In the genomic region with DNA sequence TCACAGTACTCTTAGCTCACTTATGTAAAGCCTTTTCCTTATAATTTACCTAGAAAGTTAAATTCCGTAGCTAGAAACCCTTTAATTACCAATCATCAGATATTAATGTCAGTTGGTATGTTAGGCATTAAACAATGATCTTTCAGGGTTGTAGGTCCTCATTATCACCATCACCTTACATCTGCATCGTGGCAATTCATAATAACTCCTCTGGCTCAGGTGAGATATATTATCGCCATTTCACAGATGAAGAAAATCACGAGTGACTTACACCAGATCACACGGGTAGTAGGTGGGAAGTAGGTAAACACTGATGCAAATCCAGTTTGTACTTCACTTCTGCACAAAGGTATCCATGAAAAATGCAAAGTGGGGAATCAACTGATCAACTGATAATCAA, we compare ENCODE assay signal across 8 cellular contexts. TPM values are rescaled to one million over a fixed set of nuclear protein-coding genes. Genes with fewer than 3 reads are reported as not detected.
A peak's percentile ranks its signal among the peaks of the same experiment; 100 is the strongest.
DNase-seq lines count a peak whose midpoint lies in the region; ATAC-seq, FAIRE-seq and TF ChIP-seq lines count a peak whose summit lies in the region.

No MANE protein-coding gene starts in this region.

- WGBS in HepG2 (ENCODE audit: low lambda C conversion rate), result 1% methylated on average over 5 of the region's 5 CpGs

- H3K4me1 ChIP-seq in HepG2 (ENCODE audit: insufficient read depth, low read length) (peaks cover 27% of the 10 kb centered on the region), upper lobe of right lung (peaks cover 18% of the 10 kb centered on the region)

- intact Hi-C loops in HepG2 (cut with micrococcal nuclease; ENCODE audit: unreplicated experiment), result loop anchor here (5.0 kb wide), 1 partner anchor 50 kb away; a partner anchor contains a TSS
- intact Hi-C loops in upper lobe of right lung (cut with DNase I), result no loop called here

- H4K20me1 ChIP-seq in HepG2 (ENCODE audit: insufficient read depth, low read length), result no peaks in the 10 kb centered on the region; the same call in 1 of the 2 replicates

- TF ChIP-seq EP300 in HepG2 (IDR thresholded peaks at IDR 0.05; ENCODE audit: low read depth in 2 of 2, low read length in 2 of 2), result no peak
- TF ChIP-seq EP300 in HepG2 (CRISPR knock-in tag; IDR thresholded peaks at IDR 0.05; ENCODE audit: borderline replicate concordance), result no peak

- H2AFZ ChIP-seq in HepG2 (ENCODE audit: low read length), result no peak overlapping the region

- POLR2A ChIA-PET in HepG2 (lab: Yijun Ruan, JAX), result interaction anchor here (0.6 to 3.0 kb wide), 7 partner anchors 11 to 747 kb away, joined by 3 to 19 read pairs (median 4); a partner anchor contains a TSS

- H3K27me3 ChIP-seq in HepG2 (ENCODE audit: control insufficient read depth in 1 of 2, insufficient read depth in 2 of 2, low read length in 2 of 2), result no peaks in the 10 kb centered on the region; a peak in 1 of 5 replicates
- no peaks in the 10 kb centered on the region for H3K27me3 ChIP-seq in upper lobe of right lung

- TF ChIP-seq CTCF in C4-2B (conservative IDR thresholded peaks at IDR 0.05) (no peak), HFFc6 (IDR thresholded peaks at IDR 0.05) (no peak), HepG2 (CRISPR knock-in tag; IDR thresholded peaks at IDR 0.05) (no peak), upper lobe of right lung (IDR thresholded peaks at IDR 0.05) (no peak)

- H3K9me3 Mint-ChIP-seq in HFFc6, result no peaks in the 10 kb centered on the region
- H3K9me3 Mint-ChIP-seq in activated naive CD8-positive, alpha-beta T cell treated with anti-CD3 and anti-CD28 coated beads, Interleukin-2, amount 50 U/mL, for 24 hours, result no peaks in the 10 kb centered on the region

- peak overlapping the region; percentile 96 for H3K4me3 Mint-ChIP-seq in HFFc6
- peak overlapping the region; percentile 96 for H3K4me3 Mint-ChIP-seq in activated naive CD8-positive, alpha-beta T cell treated with anti-CD3 and anti-CD28 coated beads, Interleukin-2, amount 50 U/mL, for 24 hours

- peak overlapping the region; percentile 88 for H3K4me2 ChIP-seq in HepG2 (ENCODE audit: low read depth, low read length)

- no peaks in the 10 kb centered on the region; the same call in 1 of the 2 replicates for H3K27me3 Mint-ChIP-seq in HFFc6 (ENCODE audit: insufficient read depth)
- peaks cover 2% of the 10 kb centered on the region for H3K27me3 Mint-ChIP-seq in activated naive CD8-positive, alpha-beta T cell treated with anti-CD3 and anti-CD28 coated beads, Interleukin-2, amount 50 U/mL, for 24 hours

- CTCF ChIA-PET in HepG2 (lab: Yijun Ruan, JAX; ENCODE audit: low intra/inter-chr PET ratio, low total read pairs), result no interaction called here

- H3K36me3 ChIP-seq in HepG2 (replicated peaks in 1 of 2; ENCODE audit: control insufficient read depth in 1 of 2, insufficient read depth in 2 of 2, low read length in 2 of 2) (peaks cover 2 to 7% of the 10 kb centered on the region in 2 experiments; a peak in 2 of 5 replicates), upper lobe of right lung (peaks cover 20% of the 10 kb centered on the region)

- peaks cover 19% of the 10 kb centered on the region for H3K4me1 Mint-ChIP-seq in HFFc6 (ENCODE audit: low read depth)
- peaks cover 38% of the 10 kb centered on the region for H3K4me1 Mint-ChIP-seq in activated naive CD8-positive, alpha-beta T cell treated with anti-CD3 and anti-CD28 coated beads, Interleukin-2, amount 50 U/mL, for 24 hours

- DNase-seq in HFFc6 (no peak), HepG2 (ENCODE audit: low spot score) (no peak), upper lobe of right lung (no peak), KBM-7 (no peak), NCI-H82 treated with DMSO at 0.1 percent for 48 hours (lab: John Stamatoyannopoulos, UW; ENCODE audit: unreplicated experiment) (no peak)
- DNase-seq in activated naive CD8-positive, alpha-beta T cell treated with anti-CD3 and anti-CD28 coated beads, Interleukin-2, amount 50 U/mL, for 24 hours, result no peak

- no peak for ATAC-seq in activated naive CD8-positive, alpha-beta T cell treated with anti-CD3 and anti-CD28 coated beads, Interleukin-2, amount 50 U/mL, for 24 hours
- ATAC-seq in HepG2, result no peak
- ATAC-seq in upper lobe of right lung, result no peak
- no peak for ATAC-seq in GM18909 (IDR thresholded peaks at IDR 0.05; ENCODE audit: poor library complexity, unreplicated experiment)

- H3K36me3 Mint-ChIP-seq in HFFc6 (ENCODE audit: low read depth), result no peaks in the 10 kb centered on the region; the same call in 1 of the 2 replicates
- H3K36me3 Mint-ChIP-seq in activated naive CD8-positive, alpha-beta T cell treated with anti-CD3 and anti-CD28 coated beads, Interleukin-2, amount 50 U/mL, for 24 hours (ENCODE audit: low read depth), result peaks cover 5% of the 10 kb centered on the region

- H3K27ac ChIP-seq in C4-2B (peak overlapping the region; percentile 82), HepG2 (ENCODE audit: extremely low read length, insufficient read depth, low read length) (peak overlapping the region; percentile 97), upper lobe of right lung (peak overlapping the region; percentile 98)

- H3K9me3 ChIP-seq in HepG2 (ENCODE audit: low read length) (no peaks in the 10 kb centered on the region), upper lobe of right lung (no peaks in the 10 kb centered on the region)

- in situ Hi-C loops in HepG2 (cut with HindIII; ENCODE audit: extremely low pct_ligation_motif_present, low pct_unique_long_range_greater_than_20kb) (no loop called here), KBM-7 (cut with MboI; ENCODE audit: low pct_unique_long_range_greater_than_20kb, low sequenced_read_pairs) (no loop called here)

- BruUV-seq in HepG2 (replicated peaks; lab: Mats Ljungman, UMichigan), result TSS peak; percentile 63

- FAIRE-seq in HepG2 (lab: Jason Lieb, UNC), result no peak

- H3K79me2 ChIP-seq in HepG2 (ENCODE audit: insufficient read depth, low read length), result peaks cover 21% of the 10 kb centered on the region

- no peak for TF ChIP-seq POLR2A in HepG2 (IDR thresholded peaks at IDR 0.05; ENCODE audit: insufficient read depth in 1 of 2, low read depth in 2 of 2, low read length in 2 of 2)

- H3K4me3 ChIP-seq in HepG2 (replicated peaks in 1 of 3; ENCODE audit: insufficient read depth in 1 of 3, low read depth in 2 of 3, low read length in 3 of 3), result peak overlapping the region; percentile 89 to 91 (median 90)
- H3K4me3 ChIP-seq in upper lobe of right lung, result peak overlapping the region; percentile 99

- H3K27ac Mint-ChIP-seq in HFFc6, result peak overlapping the region; percentile 98
- H3K27ac Mint-ChIP-seq in activated naive CD8-positive, alpha-beta T cell treated with anti-CD3 and anti-CD28 coated beads, Interleukin-2, amount 50 U/mL, for 24 hours, result peak overlapping the region; percentile 89

- no peak for TF ChIP-seq RAD21 in HepG2 (CRISPR knock-in tag; IDR thresholded peaks at IDR 0.05)

- H3K9ac ChIP-seq in HepG2 (ENCODE audit: insufficient read depth, low read depth, low read length), result peak overlapping the region; percentile 97

RNA-seq across cellular contexts. Expression of a gene that starts 0.6 kb away (rescaled TPM):
- total RNA-seq in HFFc6 (2021; fragmentation: NEBNext Ultra II Directional; extraction: Animal tissue kit (Norgen Biotek cat#: 25700)), result 10 to 100 TPM; 34.3 to 42.8 (median 36.0) TPM
- 45.6 and 78.5 TPM in 2 replicates for total RNA-seq in HepG2 (2016; rRNA removed; fragmentation: Illumina TruSeq; extraction: Trizol)
- total RNA-seq in HepG2 (2016; cell fraction: cytosol; rRNA removed; fragmentation: Illumina TruSeq; extraction: Trizol; ENCODE audit: low read depth), result 9.6 and 10.7 TPM in 2 replicates
- total RNA-seq in HepG2 (2016; cell fraction: insoluble cytoplasmic fraction; rRNA removed; fragmentation: Illumina TruSeq; extraction: Trizol), result 46.9 and 76.4 TPM in 2 replicates
- total RNA-seq in HepG2 (2016; cell fraction: membrane; rRNA removed; fragmentation: Illumina TruSeq; extraction: Trizol), result 15.8 and 18.8 TPM in 2 replicates
- 29.2 and 34.2 TPM in 2 replicates for total RNA-seq in HepG2 (2016; cell fraction: nucleus; rRNA removed; fragmentation: Illumina TruSeq; extraction: Trizol)
- polyA plus RNA-seq in HepG2 (2011; rRNA removed), result 16.8 and 17.7 TPM in 2 replicates
- polyA plus RNA-seq in HepG2 (2011; cell fraction: cytosol; rRNA removed), result 8.1 and 10.3 TPM in 2 replicates
- polyA plus RNA-seq in HepG2 (2011; cell fraction: nucleus; rRNA removed), result 13.7 and 16.6 TPM in 2 replicates
- 14.1 and 16.5 TPM in 2 replicates for polyA plus RNA-seq in HepG2 (2012)
- 2.5 and 2.6 TPM in 2 replicates for polyA plus RNA-seq in HepG2 (2016; cell fraction: cytosol; fragmentation: Illumina TruSeq; extraction: Trizol; ENCODE audit: low read depth)
- polyA plus RNA-seq in HepG2 (2016; cell fraction: insoluble cytoplasmic fraction; fragmentation: Illumina TruSeq; extraction: Trizol; ENCODE audit: low read depth), result 44.2 and 47.9 TPM in 2 replicates
- 6.6 and 6.8 TPM in 2 replicates for polyA plus RNA-seq in HepG2 (2016; cell fraction: membrane; fragmentation: Illumina TruSeq; extraction: Trizol; ENCODE audit: low read depth)
- polyA plus RNA-seq in HepG2 (2016; cell fraction: nucleus; fragmentation: Illumina TruSeq; extraction: Trizol; ENCODE audit: insufficient read depth, low read depth), result 25.0 and 28.2 TPM in 2 replicates
- 30.6 and 31.0 TPM in 2 replicates for polyA minus RNA-seq in HepG2 (2011; rRNA and poly(A)+ RNA removed; ENCODE audit: low replicate concordance)
- polyA minus RNA-seq in HepG2 (2011; cell fraction: cytosol; rRNA and poly(A)+ RNA removed), result 20.1 and 21.5 TPM in 2 replicates
- polyA minus RNA-seq in HepG2 (2011; cell fraction: nucleus; rRNA and poly(A)+ RNA removed), result 30.6 and 37.9 TPM in 2 replicates
- total RNA-seq in upper lobe of right lung, result 33.8 TPM

RNA-seq across cellular contexts. Expression of a gene that starts 51.0 kb away (rescaled TPM):
- total RNA-seq in HFFc6 (2021; fragmentation: NEBNext Ultra II Directional; extraction: Animal tissue kit (Norgen Biotek cat#: 25700)), result 10 to 100 TPM; 16.1 to 21.0 (median 18.4) TPM
- total RNA-seq in HepG2 (2016; rRNA removed; fragmentation: Illumina TruSeq; extraction: Trizol) (20.1 and 28.9 TPM in 2 replicates), upper lobe of right lung (17.3 TPM)
- 4.5 and 5.0 TPM in 2 replicates for total RNA-seq in HepG2 (2016; cell fraction: cytosol; rRNA removed; fragmentation: Illumina TruSeq; extraction: Trizol; ENCODE audit: low read depth)
- total RNA-seq in HepG2 (2016; cell fraction: insoluble cytoplasmic fraction; rRNA removed; fragmentation: Illumina TruSeq; extraction: Trizol), result 18.7 and 27.5 TPM in 2 replicates
- 11.6 and 14.5 TPM in 2 replicates for total RNA-seq in HepG2 (2016; cell fraction: membrane; rRNA removed; fragmentation: Illumina TruSeq; extraction: Trizol)
- total RNA-seq in HepG2 (2016; cell fraction: nucleus; rRNA removed; fragmentation: Illumina TruSeq; extraction: Trizol), result 25.6 and 28.6 TPM in 2 replicates
- polyA plus RNA-seq in HepG2 (2011; rRNA removed), result 11.2 and 11.9 TPM in 2 replicates
- polyA plus RNA-seq in HepG2 (2011; cell fraction: cytosol; rRNA removed), result 7.5 and 9.3 TPM in 2 replicates
- polyA plus RNA-seq in HepG2 (2011; cell fraction: nucleus; rRNA removed), result 5.5 and 7.1 TPM in 2 replicates
- 11.7 and 14.5 TPM in 2 replicates for polyA plus RNA-seq in HepG2 (2012)
- 2.3 and 2.6 TPM in 2 replicates for polyA plus RNA-seq in HepG2 (2016; cell fraction: cytosol; fragmentation: Illumina TruSeq; extraction: Trizol; ENCODE audit: low read depth)
- polyA plus RNA-seq in HepG2 (2016; cell fraction: insoluble cytoplasmic fraction; fragmentation: Illumina TruSeq; extraction: Trizol; ENCODE audit: low read depth), result 19.6 and 20.3 TPM in 2 replicates
- 6.7 and 7.3 TPM in 2 replicates for polyA plus RNA-seq in HepG2 (2016; cell fraction: membrane; fragmentation: Illumina TruSeq; extraction: Trizol; ENCODE audit: low read depth)
- 33.1 and 36.0 TPM in 2 replicates for polyA plus RNA-seq in HepG2 (2016; cell fraction: nucleus; fragmentation: Illumina TruSeq; extraction: Trizol; ENCODE audit: insufficient read depth, low read depth)
- polyA minus RNA-seq in HepG2 (2011; rRNA and poly(A)+ RNA removed; ENCODE audit: low replicate concordance), result 23.0 and 26.7 TPM in 2 replicates
- polyA minus RNA-seq in HepG2 (2011; cell fraction: cytosol; rRNA and poly(A)+ RNA removed), result 11.3 and 12.5 TPM in 2 replicates
- polyA minus RNA-seq in HepG2 (2011; cell fraction: nucleus; rRNA and poly(A)+ RNA removed), result 9.3 and 9.6 TPM in 2 replicates
